ENCODE assay signal across 1 cellular context in genomic region chr1:89994805-89995594, GRCh38.
TF ChIP-seq lines count a peak whose summit lies in the region.

Gene ZNF326, plus strand, starts transcription at chr1:89995110. Its CDS starts 148 bp downstream, at chr1:89995258.

TF ChIP-seq in GM12878, 131 proteins besides CTCF, POLR2A, EP300 and RAD21 (continued from another document):
- TF ChIP-seq HSF1 (IDR thresholded peaks at IDR 0.05; ENCODE audit: low read depth, low read length) (no peak), KAT2A (conservative IDR thresholded peaks at IDR 0.05; ENCODE audit: control insufficient read depth, low read depth, low read length) (no peak), E2F4 (IDR thresholded peaks at IDR 0.05; ENCODE audit: low read depth, low read length) (peak; percentile 70)
TF ChIP-seq in GM12878: peak in this region for 42.
